1 cellular context compared by ENCODE assay signal in genomic region chr6:157513004-157513603, GRCh38.
TF ChIP-seq lines count a peak whose summit lies in the region.

No MANE protein-coding gene starts in this region.

TF ChIP-seq in K562, 482 proteins besides CTCF, POLR2A, EP300 and RAD21 (continued from another document):
- TF ChIP-seq KAT7 (CRISPR knock-in tag; IDR thresholded peaks at IDR 0.05; ENCODE audit: borderline replicate concordance) (peak; percentile 12; the same call in 1 of the 2 replicates), SMARCB1 (IDR thresholded peaks at IDR 0.05; ENCODE audit: insufficient read length, low read depth) (no peak), CREB3 (tag; conservative IDR thresholded peaks at IDR 0.05; ENCODE audit: low read depth) (0 out of 2 replicates have a peak, but pooled peaks have one; percentile 30)
